ENCODE assay signal across 8 cellular contexts in the genomic region with DNA sequence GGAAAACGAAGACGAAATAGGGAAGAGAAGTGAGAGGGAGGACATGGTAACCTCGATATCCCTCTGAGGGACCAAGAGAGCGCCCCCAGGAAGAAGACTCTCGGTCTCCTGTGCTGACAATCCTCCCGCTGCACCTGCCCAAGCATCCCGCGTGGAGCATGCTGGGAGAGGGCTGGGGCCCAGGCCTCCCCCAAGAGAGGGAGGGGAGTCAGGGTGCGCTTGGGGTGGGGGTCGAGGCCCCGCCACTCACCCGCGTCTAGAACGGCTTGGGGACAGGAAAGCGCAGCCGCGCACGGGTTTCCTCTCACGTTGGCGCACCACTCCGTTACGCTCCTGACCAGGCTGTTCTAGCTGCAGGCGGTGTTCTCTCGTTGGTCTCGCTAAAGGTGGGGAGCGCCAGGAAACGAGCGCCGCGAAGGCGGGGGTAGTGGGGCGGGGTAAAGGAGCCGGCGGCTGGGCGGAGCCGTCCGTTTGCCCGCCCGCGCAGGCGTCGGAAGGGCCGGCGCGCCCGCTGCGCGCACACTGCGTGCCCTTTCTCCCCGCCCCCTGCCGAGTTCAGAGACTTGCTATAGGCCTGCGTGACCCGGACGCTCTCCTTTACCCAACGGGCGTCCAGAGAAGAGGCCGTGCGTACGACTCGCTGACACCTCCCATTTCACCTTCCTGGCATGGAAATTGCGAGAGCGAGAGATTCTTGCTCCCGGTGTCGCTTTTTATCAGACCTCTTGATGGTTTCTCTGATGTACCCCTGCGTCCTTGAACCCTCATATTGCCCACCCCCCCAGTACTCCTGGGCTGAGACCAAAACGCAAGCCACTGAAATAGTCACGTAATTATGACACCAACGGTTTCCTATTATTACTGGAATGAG. TPM values are rescaled to one million over a fixed set of nuclear protein-coding genes. Genes with fewer than 3 reads are reported as not detected.
DNase-seq lines count a peak whose midpoint lies in the region; ATAC-seq, FAIRE-seq and TF ChIP-seq lines count a peak whose summit lies in the region.

A gene (minus strand): TSS at position 388 of the 871 bp plus-strand sequence. CDS start 2,888 bp downstream, outside the sequence.

- H3K4me3 Mint-ChIP-seq in T-helper 2 cell treated with Interferon-gamma antibody and Interleukin-4, amounts not matched to agents 5 μg/mL and 100 μg/mL, for 36 hours: peak within 1 kb of the TSS; percentile 95
- H3K4me3 Mint-ChIP-seq in astrocyte (ENCODE audit: unreplicated experiment): peak within 1 kb of the TSS; percentile 92

- H2AFZ ChIP-seq in astrocyte (ENCODE audit: low read depth, low read length): peak within 1 kb of the TSS; percentile 80

- no peaks in the 10 kb centered on the region for H3K36me3 ChIP-seq in astrocyte (ENCODE audit: insufficient read depth, low read length)
- no peaks in the 10 kb centered on the region for H3K36me3 ChIP-seq in rectal smooth muscle tissue (ENCODE audit: control insufficient read depth, insufficient read depth, low read length)
- no peaks in the 10 kb centered on the region for H3K36me3 ChIP-seq in aorta (ENCODE audit: control insufficient read depth in 1 of 2, insufficient read depth in 2 of 2, low read length in 1 of 2)

- H3K27ac Mint-ChIP-seq in T-helper 2 cell treated with Interferon-gamma antibody and Interleukin-4, amounts not matched to agents 5 μg/mL and 100 μg/mL, for 36 hours: peak within 1 kb of the TSS; percentile 99
- peak within 1 kb of the TSS; percentile 98 for H3K27ac Mint-ChIP-seq in astrocyte (ENCODE audit: unreplicated experiment)

- H3K27ac ChIP-seq in astrocyte (ENCODE audit: low read depth, low read length) (peak within 1 kb of the TSS; percentile 65), rectal smooth muscle tissue (ENCODE audit: low read depth, low read length) (peak within 1 kb of the TSS; percentile 86), aorta (ENCODE audit: low read depth in 1 of 2, low read length in 2 of 2) (peak within 1 kb of the TSS in 1 of 2 donors; percentile 84)

- 0 to 31% methylated on average over 57 to 68 of the region's 68 CpGs for WGBS in aorta, 2 donors

- H3K9me3 Mint-ChIP-seq in T-helper 2 cell treated with Interferon-gamma antibody and Interleukin-4, amounts not matched to agents 5 μg/mL and 100 μg/mL, for 36 hours: no peaks in the 10 kb centered on the region
- no peaks in the 10 kb centered on the region for H3K9me3 Mint-ChIP-seq in astrocyte (ENCODE audit: unreplicated experiment)

- peak; percentile 93 to 95 for DNase-seq in NCI-H1930 (lab: John Stamatoyannopoulos, UW)
- peak; percentile 91 for DNase-seq in T-helper 2 cell treated with Interferon-gamma antibody and Interleukin-4, amounts not matched to agents 5 μg/mL and 100 μg/mL, for 36 hours (ENCODE audit: low spot score)
- peak; percentile 85 for DNase-seq in astrocyte (ENCODE audit: low read depth)
- peak; percentile 74 for DNase-seq in hepatic stellate cell (ENCODE audit: low spot score)
- DNase-seq in aorta: peak; percentile 95

- no peak for TF ChIP-seq CTCF in astrocyte (IDR thresholded peaks at IDR 0.05; ENCODE audit: insufficient read depth, low read depth, low read length)

- H3K79me2 ChIP-seq in astrocyte (ENCODE audit: insufficient read depth, low read length): peaks cover 9% of the 10 kb centered on the region

- intact Hi-C loops in aorta (cut with DNase I): loop anchor here (2.0 kb wide), 1 partner anchor 69 kb away; a partner anchor contains a TSS

- H3K4me3 ChIP-seq in astrocyte (ENCODE audit: insufficient read depth, low read depth, low read length): peak within 1 kb of the TSS; percentile 75
- H3K4me3 ChIP-seq in rectal smooth muscle tissue (ENCODE audit: low read length): peak within 1 kb of the TSS; percentile 59
- H3K4me3 ChIP-seq in aorta (ENCODE audit: low read length in 2 of 2): peak within 1 kb of the TSS; percentile 40 to 57

- H3K27me3 Mint-ChIP-seq in T-helper 2 cell treated with Interferon-gamma antibody and Interleukin-4, amounts not matched to agents 5 μg/mL and 100 μg/mL, for 36 hours (ENCODE audit: low read depth): no peaks in the 10 kb centered on the region
- no peaks in the 10 kb centered on the region for H3K27me3 Mint-ChIP-seq in astrocyte (ENCODE audit: low read depth, unreplicated experiment)

- no peaks in the 10 kb centered on the region for H3K9me3 ChIP-seq in astrocyte (ENCODE audit: insufficient read depth, low read depth, low read length)
- H3K9me3 ChIP-seq in aorta (ENCODE audit: control insufficient read depth, low read length): no peaks in the 10 kb centered on the region

- no peaks in the 10 kb centered on the region for H3K27me3 ChIP-seq in astrocyte (ENCODE audit: insufficient read depth, low read length)
- no peaks in the 10 kb centered on the region for H3K27me3 ChIP-seq in rectal smooth muscle tissue (ENCODE audit: control insufficient read depth, insufficient read depth, low read length)
- no peaks in the 10 kb centered on the region for H3K27me3 ChIP-seq in aorta (ENCODE audit: control insufficient read depth in 1 of 2, insufficient read depth in 2 of 2, low read length in 1 of 2)

- no peaks in the 10 kb centered on the region for H4K20me1 ChIP-seq in astrocyte (ENCODE audit: insufficient read depth, low read length)

- peak within 1 kb of the TSS; percentile 91 for H3K4me2 ChIP-seq in astrocyte (ENCODE audit: low read length)

- H3K4me1 Mint-ChIP-seq in T-helper 2 cell treated with Interferon-gamma antibody and Interleukin-4, amounts not matched to agents 5 μg/mL and 100 μg/mL, for 36 hours (ENCODE audit: low read depth): peaks cover 10% of the 10 kb centered on the region
- no peaks in the 10 kb centered on the region for H3K4me1 Mint-ChIP-seq in astrocyte (ENCODE audit: low read depth, unreplicated experiment)

- peaks cover 15% of the 10 kb centered on the region for H3K36me3 Mint-ChIP-seq in T-helper 2 cell treated with Interferon-gamma antibody and Interleukin-4, amounts not matched to agents 5 μg/mL and 100 μg/mL, for 36 hours (ENCODE audit: low read depth)
- no peaks in the 10 kb centered on the region for H3K36me3 Mint-ChIP-seq in astrocyte (ENCODE audit: low read depth, unreplicated experiment)

- H3K9ac ChIP-seq in astrocyte (ENCODE audit: low read length) (peak within 1 kb of the TSS; percentile 90), rectal smooth muscle tissue (ENCODE audit: low read length) (peak within 1 kb of the TSS; percentile 25)

- H3K4me1 ChIP-seq in astrocyte (ENCODE audit: insufficient read depth, low read length) (no peaks in the 10 kb centered on the region), rectal smooth muscle tissue (ENCODE audit: control insufficient read depth, insufficient read depth, low read length) (peaks cover 2% of the 10 kb centered on the region), aorta (ENCODE audit: control insufficient read depth in 1 of 2, insufficient read depth in 2 of 2, low read length in 2 of 2) (no peaks in the 10 kb centered on the region)

- peak; percentile 94 for ATAC-seq in GM18502 (IDR thresholded peaks at IDR 0.05; ENCODE audit: poor library complexity, unreplicated experiment)
- ATAC-seq in HG02970 (IDR thresholded peaks at IDR 0.05; ENCODE audit: low FRiP score, unreplicated experiment): peak; percentile 96
- ATAC-seq in aorta (ENCODE audit: low FRiP score): peak; percentile 97

- FAIRE-seq in astrocyte (lab: Jason Lieb, UNC): peak; percentile 5

RNA-seq across cellular contexts. Expression of the gene that starts here (rescaled TPM):
- total RNA-seq in astrocyte (12.7 and 12.8 TPM in 2 replicates), aorta (10 to 100 TPM; 19.0 to 21.6 TPM)
- 10 to 100 TPM; 27.3 to 29.5 TPM for polyA plus RNA-seq in aorta
